26 cellular contexts compared by ENCODE assay signal in the genomic region with DNA sequence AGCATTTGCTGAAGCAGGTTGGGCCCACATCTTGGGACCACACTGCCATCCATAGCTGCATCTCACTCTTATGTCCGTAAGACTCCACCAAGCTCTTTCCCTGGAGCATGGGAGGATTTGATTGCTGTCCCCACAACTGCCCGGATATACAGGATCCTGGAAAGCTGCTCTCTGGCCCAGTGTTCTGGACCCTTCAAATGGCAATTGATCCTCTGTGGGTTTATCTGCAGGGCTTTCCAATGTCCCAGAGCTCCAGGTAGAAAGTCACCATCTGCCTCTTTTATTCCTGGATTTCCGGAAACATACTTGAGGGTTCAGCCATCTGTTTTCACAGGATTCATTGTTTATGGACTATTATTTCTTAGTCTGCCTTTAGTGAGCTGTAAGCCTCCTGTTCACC.
"Had no signal": no experiment of that assay in that cellular context is flagged by ENCODE, and none has a peak within 500 bp of the region (broad histone marks: within the 10 kb centered on the region; RNA-seq: fewer than 3 reads in every experiment).

No MANE protein-coding gene starts in this region.

- H3K9me3 ChIP-seq: gastrocnemius medialis, left lung, lower lobe of right lung, ovary, psoas muscle, right lobe of liver, thoracic aorta, tibial nerve, upper lobe of left lung had no signal

- H3K9me3 Mint-ChIP-seq: naive thymus-derived CD8-positive, alpha-beta T cell; nephron progenitor cell; stimulated activated naive B cell treated with anti-CD40 and anti-IgM and Interleukin-4, amounts not matched to agents 10 μg/mL and 1 μg/mL and 100 μg/mL, for 72 hours; stimulated activated naive CD8-positive, alpha-beta T cell treated with anti-CD3 and anti-CD28 coated beads, Interleukin-15, Interleukin-2, amounts not matched to agents 100 ng/mL and 50 ng/mL, for 24 hours had no signal

- H3K36me3 Mint-ChIP-seq: naive thymus-derived CD8-positive, alpha-beta T cell; stimulated activated naive B cell treated with anti-CD40 and anti-IgM and Interleukin-4, amounts not matched to agents 10 μg/mL and 1 μg/mL and 100 μg/mL, for 72 hours had no signal

- H3K27ac ChIP-seq: dorsolateral prefrontal cortex, epithelial cell of prostate, gastrocnemius medialis, hepatocyte, left lung, lower lobe of right lung, ovary, psoas muscle, right lobe of liver, thoracic aorta, tibial nerve, upper lobe of left lung had no signal

- ATAC-seq: esophagus mucosa; gastrocnemius medialis; left lung; lower lobe of right lung; naive thymus-derived CD8-positive, alpha-beta T cell; psoas muscle; right lobe of liver; stimulated activated naive B cell treated with anti-CD40 and anti-IgM and Interleukin-4, amounts not matched to agents 10 μg/mL and 1 μg/mL and 100 μg/mL, for 72 hours had no signal

- H3K4me1 ChIP-seq: gastrocnemius medialis, lower lobe of right lung, psoas muscle, right lobe of liver, tibial nerve, upper lobe of left lung had no signal

- H3K4me1 Mint-ChIP-seq: stimulated activated naive B cell treated with anti-CD40 and anti-IgM and Interleukin-4, amounts not matched to agents 10 μg/mL and 1 μg/mL and 100 μg/mL, for 72 hours had no signal

- H3K4me3 ChIP-seq: dorsolateral prefrontal cortex, gastrocnemius medialis, hepatocyte, left lung, lower lobe of right lung, ovary, psoas muscle, right lobe of liver, thoracic aorta, tibial nerve, upper lobe of left lung had no signal

- H3K27me3 ChIP-seq: dorsolateral prefrontal cortex, gastrocnemius medialis, left lung, ovary, right lobe of liver, tibial nerve, upper lobe of left lung had no signal

- H3K4me3 Mint-ChIP-seq: naive thymus-derived CD8-positive, alpha-beta T cell; nephron progenitor cell; stimulated activated naive B cell treated with anti-CD40 and anti-IgM and Interleukin-4, amounts not matched to agents 10 μg/mL and 1 μg/mL and 100 μg/mL, for 72 hours; stimulated activated naive CD8-positive, alpha-beta T cell treated with anti-CD3 and anti-CD28 coated beads, Interleukin-15, Interleukin-2, amounts not matched to agents 100 ng/mL and 50 ng/mL, for 24 hours had no signal

- DNase-seq: dorsolateral prefrontal cortex; effector CD4-positive, alpha-beta T cell; foreskin fibroblast; gastrocnemius medialis; head of caudate nucleus; kidney; left lung; lower lobe of right lung; naive thymus-derived CD8-positive, alpha-beta T cell; nephron progenitor cell; nucleus accumbens; ovary; posterior cingulate gyrus; psoas muscle; right lobe of liver; small intestine; stimulated activated CD4-positive, alpha-beta T cell treated with anti-CD3 and anti-CD28 coated beads, Interleukin-15, amount 100 ng/mL, for 24 hours; stimulated activated CD4-positive, alpha-beta T cell treated with anti-CD3 and anti-CD28 coated beads, Interleukin-2, amount 100 ng/mL, for 48 hours; stimulated activated naive B cell treated with anti-CD40 and anti-IgM and Interleukin-4, amounts not matched to agents 10 μg/mL and 1 μg/mL and 100 μg/mL, for 72 hours; upper lobe of left lung had no signal

- H3K36me3 ChIP-seq: gastrocnemius medialis, left lung, lower lobe of right lung, ovary, right lobe of liver, thoracic aorta, tibial nerve, upper lobe of left lung had no signal

- H3K27ac Mint-ChIP-seq: naive thymus-derived CD8-positive, alpha-beta T cell; nephron progenitor cell; stimulated activated naive B cell treated with anti-CD40 and anti-IgM and Interleukin-4, amounts not matched to agents 10 μg/mL and 1 μg/mL and 100 μg/mL, for 72 hours; stimulated activated naive CD8-positive, alpha-beta T cell treated with anti-CD3 and anti-CD28 coated beads, Interleukin-15, Interleukin-2, amounts not matched to agents 100 ng/mL and 50 ng/mL, for 24 hours had no signal
